ENCODE assay signal across 17 cellular contexts in the genomic region with DNA sequence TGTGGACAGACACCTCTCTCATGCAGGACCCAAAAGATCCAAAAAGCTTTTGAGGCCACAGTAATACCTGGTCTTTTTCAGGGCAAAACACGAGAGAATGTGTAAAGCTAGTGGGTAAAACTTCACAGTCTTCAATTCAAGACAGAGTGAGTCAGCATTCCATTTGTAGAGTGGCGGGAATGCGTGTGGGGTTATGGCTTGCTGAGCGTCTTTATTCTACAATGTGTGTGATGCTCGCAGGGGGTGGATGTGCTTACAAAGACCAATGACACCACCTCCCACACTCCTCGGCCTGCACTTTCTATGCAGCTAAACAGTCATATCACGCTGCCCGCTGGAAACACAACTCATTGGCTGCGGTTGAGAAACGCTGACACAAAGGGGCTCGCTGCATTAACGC.
"Had no signal": no experiment of that assay in that cellular context is flagged by ENCODE, and none has a peak within 500 bp of the region (broad histone marks: within the 10 kb centered on the region; RNA-seq: fewer than 3 reads in every experiment).

No MANE protein-coding gene starts in this region.

- FAIRE-seq: endometrium had no signal

- H3K27ac Mint-ChIP-seq: activated CD4-positive, alpha-beta memory T cell treated with anti-CD3 and anti-CD28 coated beads, Interleukin-2, amount 10 ng/mL, durations not matched to agents 7 days and 5 days; activated CD4-positive, alpha-beta T cell treated with anti-CD3 and anti-CD28 coated beads for 36 hours; activated T-cell treated with anti-CD3 and anti-CD28 coated beads, Interleukin-2, amount 50 U/mL, for 72 hours; natural killer cell treated with Interleukin-12 subunit alpha and Interleukin-12 subunit beta and Interleukin-15 and Interleukin-18, amount 100 ng/mL, for 72 hours had no signal

- H3K27me3 ChIP-seq: ovary had no signal

- H3K36me3 Mint-ChIP-seq: natural killer cell treated with Interleukin-12 subunit alpha and Interleukin-12 subunit beta and Interleukin-15 and Interleukin-18, amount 100 ng/mL, for 72 hours had no signal

- H3K36me3 ChIP-seq: ovary, stomach, thoracic aorta had no signal

- H3K4me1 Mint-ChIP-seq: activated CD4-positive, alpha-beta memory T cell treated with anti-CD3 and anti-CD28 coated beads, Interleukin-2, amount 10 ng/mL, durations not matched to agents 7 days and 5 days; activated CD4-positive, alpha-beta T cell treated with anti-CD3 and anti-CD28 coated beads for 36 hours had no signal

- H3K9me3 ChIP-seq: ovary, stomach, thoracic aorta had no signal

- H3K4me3 Mint-ChIP-seq: activated CD4-positive, alpha-beta memory T cell treated with anti-CD3 and anti-CD28 coated beads, Interleukin-2, amount 10 ng/mL, durations not matched to agents 7 days and 5 days; activated CD4-positive, alpha-beta T cell treated with anti-CD3 and anti-CD28 coated beads for 36 hours; activated T-cell treated with anti-CD3 and anti-CD28 coated beads, Interleukin-2, amount 50 U/mL, for 72 hours; natural killer cell treated with Interleukin-12 subunit alpha and Interleukin-12 subunit beta and Interleukin-15 and Interleukin-18, amount 100 ng/mL, for 72 hours had no signal

- H3K27me3 Mint-ChIP-seq: activated CD4-positive, alpha-beta memory T cell treated with anti-CD3 and anti-CD28 coated beads, Interleukin-2, amount 10 ng/mL, durations not matched to agents 7 days and 5 days; activated CD4-positive, alpha-beta T cell treated with anti-CD3 and anti-CD28 coated beads for 36 hours; natural killer cell treated with Interleukin-12 subunit alpha and Interleukin-12 subunit beta and Interleukin-15 and Interleukin-18, amount 100 ng/mL, for 72 hours had no signal

- H3K4me1 ChIP-seq: stomach had no signal

- H3K4me3 ChIP-seq: ovary, stomach, thoracic aorta had no signal

- H3K27ac ChIP-seq: ovary, stomach, thoracic aorta had no signal

- ATAC-seq: activated CD4-positive, alpha-beta T cell treated with anti-CD3 and anti-CD28 coated beads for 36 hours; activated T-cell treated with anti-CD3 and anti-CD28 coated beads, Interleukin-2, amount 50 U/mL, for 72 hours; esophagus mucosa; natural killer cell treated with Interleukin-12 subunit alpha and Interleukin-12 subunit beta and Interleukin-15 and Interleukin-18, amount 100 ng/mL, for 72 hours had no signal

- DNase-seq: activated CD4-positive, alpha-beta memory T cell treated with anti-CD3 and anti-CD28 coated beads, Interleukin-2, amount 10 ng/mL, durations not matched to agents 7 days and 5 days; activated CD4-positive, alpha-beta T cell treated with anti-CD3 and anti-CD28 coated beads for 36 hours; activated T-cell treated with anti-CD3 and anti-CD28 coated beads, Interleukin-2, amount 50 U/mL, for 72 hours; aorta; central memory CD4-positive, alpha-beta T cell; cortex of kidney; hippocampal formation; left cardiac atrium; mammary epithelial cell; ovary; stimulated activated CD4-positive, alpha-beta T cell treated with anti-CD3 and anti-CD28 coated beads, Interleukin-15, amount 100 ng/mL, for 24 hours; stimulated activated CD4-positive, alpha-beta T cell treated with anti-CD3 and anti-CD28 coated beads, Interleukin-4, amount 100 ng/mL, for 24 hours; stomach had no signal
